In genomic region chr5:149546974-149547373, GRCh38 we compare ENCODE assay signal across 9 cellular contexts. TPM values are rescaled to one million over a fixed set of nuclear protein-coding genes. Genes with fewer than 3 reads are reported as not detected.
DNase-seq lines count a peak whose midpoint lies in the region; ATAC-seq and TF ChIP-seq lines count a peak whose summit lies in the region.
"Had no signal": no experiment of that assay in that cellular context is flagged by ENCODE, and none has a peak within 500 bp of the region (broad histone marks: within the 10 kb centered on the region; RNA-seq: fewer than 3 reads in every experiment).

No MANE protein-coding gene starts in this region.

- ATAC-seq in left cardiac atrium (no peak), HG02885 (IDR thresholded peaks at IDR 0.05; ENCODE audit: poor library complexity, unreplicated experiment) (no peak)
- ATAC-seq: left lobe of liver had no signal

- peak overlapping the region; percentile 27 for H3K4me3 Mint-ChIP-seq in activated T-helper 2 cell treated with anti-CD3 and anti-CD28 coated beads, Interferon-gamma antibody, Interleukin-2, Interleukin-4, amounts not matched to agents 10 μg/mL and 5 μg/mL and 100 μg/mL, durations not matched to agents 14 hours and 24 hours and 36 hours (ENCODE audit: low read depth)

- H3K27ac Mint-ChIP-seq in activated T-helper 2 cell treated with anti-CD3 and anti-CD28 coated beads, Interferon-gamma antibody, Interleukin-2, Interleukin-4, amounts not matched to agents 10 μg/mL and 5 μg/mL and 100 μg/mL, durations not matched to agents 14 hours and 24 hours and 36 hours: peak overlapping the region; percentile 65

- H3K27ac ChIP-seq in right atrium auricular region (peak overlapping the region; percentile 98 to 99), iPS-20b (ENCODE audit: low read length) (no peak overlapping the region), transverse colon (peak overlapping the region; percentile 66 to 99 (median 98))

- no peaks in the 10 kb centered on the region for H3K27me3 Mint-ChIP-seq in activated T-helper 2 cell treated with anti-CD3 and anti-CD28 coated beads, Interferon-gamma antibody, Interleukin-2, Interleukin-4, amounts not matched to agents 10 μg/mL and 5 μg/mL and 100 μg/mL, durations not matched to agents 14 hours and 24 hours and 36 hours (ENCODE audit: low read depth)

- no peak for TF ChIP-seq EP300 in transverse colon (IDR thresholded peaks at IDR 0.05; ENCODE audit: low read depth)

- no peaks in the 10 kb centered on the region for H3K9me3 Mint-ChIP-seq in activated T-helper 2 cell treated with anti-CD3 and anti-CD28 coated beads, Interferon-gamma antibody, Interleukin-2, Interleukin-4, amounts not matched to agents 10 μg/mL and 5 μg/mL and 100 μg/mL, durations not matched to agents 14 hours and 24 hours and 36 hours

- no peak overlapping the region for H3K4me3 ChIP-seq in right atrium auricular region
- H3K4me3 ChIP-seq in iPS-20b (ENCODE audit: low read length): peak overlapping the region; percentile 36
- peak overlapping the region in 1 of 4 donors; percentile 76 for H3K4me3 ChIP-seq in transverse colon

- DNase-seq in right atrium auricular region (ENCODE audit: low spot score) (no peak), left cardiac atrium (no peak), transverse colon (no peak), AG20443 (ENCODE audit: low spot score) (no peak), HuH-7.5 (ENCODE audit: low spot score) (no peak)
- DNase-seq in activated T-helper 2 cell treated with anti-CD3 and anti-CD28 coated beads, Interferon-gamma antibody, Interleukin-2, Interleukin-4, amounts not matched to agents 10 μg/mL and 5 μg/mL and 100 μg/mL, durations not matched to agents 14 hours and 24 hours and 36 hours (ENCODE audit: low spot score): no peak

- peaks cover 74% of the 10 kb centered on the region for H3K36me3 Mint-ChIP-seq in activated T-helper 2 cell treated with anti-CD3 and anti-CD28 coated beads, Interferon-gamma antibody, Interleukin-2, Interleukin-4, amounts not matched to agents 10 μg/mL and 5 μg/mL and 100 μg/mL, durations not matched to agents 14 hours and 24 hours and 36 hours (ENCODE audit: low read depth)

- H3K9me3 ChIP-seq in right atrium auricular region (no peaks in the 10 kb centered on the region), iPS-20b (ENCODE audit: insufficient read depth, low read depth, low read length) (no peaks in the 10 kb centered on the region), transverse colon (no peaks in the 10 kb centered on the region)

- H3K4me1 ChIP-seq in right atrium auricular region: peaks cover 0 to 71% of the 10 kb centered on the region in 2 donors
- H3K4me1 ChIP-seq in iPS-20b (ENCODE audit: insufficient read depth, low read length): peaks cover 9% of the 10 kb centered on the region; the same call in 1 of the 2 replicates
- peaks cover 41 to 70% (median 59%) of the 10 kb centered on the region in 4 donors for H3K4me1 ChIP-seq in transverse colon

- no peaks in the 10 kb centered on the region for H3K27me3 ChIP-seq in right atrium auricular region
- no peaks in the 10 kb centered on the region for H3K27me3 ChIP-seq in iPS-20b (ENCODE audit: insufficient read depth, low read length)
- H3K27me3 ChIP-seq in transverse colon: no peaks in the 10 kb centered on the region

- H3K9ac ChIP-seq in iPS-20b (ENCODE audit: low read depth, low read length): no peak overlapping the region; the same call in 1 of the 2 replicates

- intact Hi-C loops in left cardiac atrium (cut with DNase I) (loop anchor here in 1 of 2 donors (10.0 kb wide), 1 partner anchor 52 kb away; no protein-coding TSS in a partner anchor), transverse colon (cut with DNase I; ENCODE audit: low total_unique reads) (no loop called here)
- intact Hi-C loops in activated T-helper 2 cell treated with anti-CD3 and anti-CD28 coated beads, Interferon-gamma antibody, Interleukin-2, Interleukin-4, amounts not matched to agents 10 μg/mL and 5 μg/mL and 100 μg/mL, durations not matched to agents 14 hours and 24 hours and 36 hours (cut with micrococcal nuclease): loop anchor here (5.0 kb wide), 1 partner anchor 45 kb away; no protein-coding TSS in a partner anchor

- in situ Hi-C loops in transverse colon (cut with MboI; ENCODE audit: low pct_ligation_motif_present in 1 of 4, low pct_unique_long_range_greater_than_20kb in 1 of 4, low sequenced_read_pairs in 3 of 4): no loop called here

- TF ChIP-seq CTCF in right atrium auricular region (IDR thresholded peaks at IDR 0.05) (no peak), transverse colon (IDR thresholded peaks at IDR 0.05) (no peak)

- peaks cover 31% of the 10 kb centered on the region for H3K4me1 Mint-ChIP-seq in activated T-helper 2 cell treated with anti-CD3 and anti-CD28 coated beads, Interferon-gamma antibody, Interleukin-2, Interleukin-4, amounts not matched to agents 10 μg/mL and 5 μg/mL and 100 μg/mL, durations not matched to agents 14 hours and 24 hours and 36 hours (ENCODE audit: low read depth)

- no peak for TF ChIP-seq POLR2A in transverse colon (IDR thresholded peaks at IDR 0.05)

- H3K36me3 ChIP-seq in right atrium auricular region: peaks cover 49% of the 10 kb centered on the region
- peaks cover 77% of the 10 kb centered on the region for H3K36me3 ChIP-seq in iPS-20b (ENCODE audit: insufficient read depth, low read depth, low read length)
- H3K36me3 ChIP-seq in transverse colon: peaks cover 0 to 20% (median 9%) of the 10 kb centered on the region in 4 donors

RNA-seq across cellular contexts. Expression of gene CSNK1A1, which starts 4.3 kb away (rescaled TPM):
- total RNA-seq in right atrium auricular region (100 to 1,000 TPM; 171 to 192 TPM), left cardiac atrium (100 to 1,000 TPM; 212 to 342 TPM), transverse colon (100 to 1,000 TPM; 159 to 260 (median 184) TPM)
- total RNA-seq in activated T-helper 2 cell treated with anti-CD3 and anti-CD28 coated beads, Interferon-gamma antibody, Interleukin-2, Interleukin-4, amounts not matched to agents 10 μg/mL and 5 μg/mL and 100 μg/mL, durations not matched to agents 14 hours and 24 hours and 36 hours: 176 and 194 TPM in 2 replicates

RNA-seq across cellular contexts. Expression of gene ARHGEF37, which starts 34.3 kb away (rescaled TPM):
- total RNA-seq in right atrium auricular region: 10 to 100 TPM; 11.0 to 13.7 TPM
- total RNA-seq in left cardiac atrium: 10 to 100 TPM; 14.1 to 17.3 TPM
- 1.1 and 1.6 TPM in 2 replicates for total RNA-seq in activated T-helper 2 cell treated with anti-CD3 and anti-CD28 coated beads, Interferon-gamma antibody, Interleukin-2, Interleukin-4, amounts not matched to agents 10 μg/mL and 5 μg/mL and 100 μg/mL, durations not matched to agents 14 hours and 24 hours and 36 hours
- total RNA-seq in transverse colon: 10 to 100 TPM; 14.2 to 27.5 (median 21.7) TPM
